In genomic region chr6:151763303-151763702, GRCh38 we compare ENCODE assay signal across 8 cellular contexts. TPM values are rescaled to one million over a fixed set of nuclear protein-coding genes. Genes with fewer than 3 reads are reported as not detected.
A peak's percentile ranks its signal among the peaks of the same experiment; 100 is the strongest.
DNase-seq lines count a peak whose midpoint lies in the region; ATAC-seq, FAIRE-seq and TF ChIP-seq lines count a peak whose summit lies in the region.

No MANE protein-coding gene starts in this region.

- no peak overlapping the region for H2AFZ ChIP-seq in HepG2 (ENCODE audit: low read length)

- DNase-seq in HepG2 (ENCODE audit: low spot score): peak; percentile 15
- DNase-seq in right lobe of liver: no peak
- DNase-seq in choroid plexus epithelial cell (ENCODE audit: low read depth): peak; percentile 70
- no peak for DNase-seq in lower lobe of right lung
- DNase-seq in uterus: peak; percentile 33 to 56
- DNase-seq in effector CD4-positive, alpha-beta T cell: no peak
- DNase-seq in NCI-H524 (lab: John Stamatoyannopoulos, UW): no peak

- no peak overlapping the region for H3K27ac ChIP-seq in HepG2 (ENCODE audit: extremely low read length, insufficient read depth, low read length)
- peak overlapping the region in 1 of 3 donors; percentile 19 for H3K27ac ChIP-seq in right lobe of liver
- H3K27ac ChIP-seq in lower lobe of right lung: peak overlapping the region; percentile 42
- peak overlapping the region; percentile 79 to 84 for H3K27ac ChIP-seq in uterus

- H3K9ac ChIP-seq in HepG2 (ENCODE audit: insufficient read depth, low read depth, low read length): no peak overlapping the region

- H3K4me1 ChIP-seq in HepG2 (ENCODE audit: insufficient read depth, low read length) (peaks cover 1% of the 10 kb centered on the region), right lobe of liver (peaks cover 0 to 5% (median 0%) of the 10 kb centered on the region in 4 donors), lower lobe of right lung (peaks cover 8% of the 10 kb centered on the region), uterus (peaks cover 0 to 9% of the 10 kb centered on the region in 2 donors)

- TF ChIP-seq CTCF in HepG2 (CRISPR knock-in tag; IDR thresholded peaks at IDR 0.05) (no peak), right lobe of liver (IDR thresholded peaks at IDR 0.05) (peak in 1 of 4 donors; percentile 8), choroid plexus epithelial cell (conservative IDR thresholded peaks at IDR 0.05; ENCODE audit: low read depth, low read length) (peak; percentile 58), lower lobe of right lung (IDR thresholded peaks at IDR 0.05) (peak; percentile 26), uterus (IDR thresholded peaks at IDR 0.05) (peak in 3 of 4 experiments; percentile 31 to 60 (median 54))

- no peaks in the 10 kb centered on the region for H3K79me2 ChIP-seq in HepG2 (ENCODE audit: insufficient read depth, low read length)

- TF ChIP-seq POLR2A in HepG2 (IDR thresholded peaks at IDR 0.05; ENCODE audit: insufficient read depth in 1 of 2, low read depth in 2 of 2, low read length in 2 of 2) (no peak), right lobe of liver (IDR thresholded peaks at IDR 0.05) (no peak), uterus (IDR thresholded peaks at IDR 0.05) (no peak)

- H3K27me3 ChIP-seq in HepG2 (ENCODE audit: control insufficient read depth in 1 of 2, insufficient read depth in 2 of 2, low read length in 2 of 2) (no peaks in the 10 kb centered on the region), right lobe of liver (no peaks in the 10 kb centered on the region), lower lobe of right lung (ENCODE audit: low read depth) (no peaks in the 10 kb centered on the region), uterus (no peaks in the 10 kb centered on the region)

- ATAC-seq in HepG2: peak; percentile 88
- ATAC-seq in right lobe of liver: no peak
- ATAC-seq in lower lobe of right lung: peak; percentile 59 to 60
- ATAC-seq in GM18858 (IDR thresholded peaks at IDR 0.05; ENCODE audit: unreplicated experiment): no peak

- 50% methylated on average over 9 of the region's 9 CpGs for WGBS in HepG2 (ENCODE audit: low lambda C conversion rate)
- 82% methylated on average over 9 of the region's 9 CpGs for WGBS in right lobe of liver (ENCODE audit: insufficient coverage, low coverage, low lambda C conversion rate, missing lambda C conversion rate)

- no peak for TF ChIP-seq RAD21 in HepG2 (CRISPR knock-in tag; IDR thresholded peaks at IDR 0.05)

- H3K9me3 ChIP-seq in HepG2 (ENCODE audit: low read length) (no peaks in the 10 kb centered on the region), right lobe of liver (no peaks in the 10 kb centered on the region), lower lobe of right lung (no peaks in the 10 kb centered on the region), uterus (no peaks in the 10 kb centered on the region)

- POLR2A ChIA-PET in HepG2 (lab: Yijun Ruan, JAX): no interaction called here

- H4K20me1 ChIP-seq in HepG2 (ENCODE audit: insufficient read depth, low read length): no peaks in the 10 kb centered on the region

- CTCF ChIA-PET in HepG2 (lab: Yijun Ruan, JAX; ENCODE audit: low intra/inter-chr PET ratio, low total read pairs): interaction anchor here (3.1 kb wide), 1 partner anchor 362 kb away, joined by 15 read pairs; no protein-coding TSS in a partner anchor

- FAIRE-seq in HepG2 (lab: Jason Lieb, UNC): peak; percentile 28

- BruUV-seq in HepG2 (replicated peaks; lab: Mats Ljungman, UMichigan): no TSS peak

- H3K4me2 ChIP-seq in HepG2 (ENCODE audit: low read depth, low read length): no peak overlapping the region

- H3K36me3 ChIP-seq in HepG2 (replicated peaks in 1 of 2; ENCODE audit: control insufficient read depth in 1 of 2, insufficient read depth in 2 of 2, low read length in 2 of 2): no peaks in the 10 kb centered on the region
- H3K36me3 ChIP-seq in right lobe of liver: no peaks in the 10 kb centered on the region
- H3K36me3 ChIP-seq in lower lobe of right lung: no peaks in the 10 kb centered on the region
- H3K36me3 ChIP-seq in uterus: no peaks in the 10 kb centered on the region

- intact Hi-C loops in HepG2 (cut with micrococcal nuclease; ENCODE audit: unreplicated experiment): loop anchor here (10.0 kb wide), 1 partner anchor 321 kb away; no protein-coding TSS in a partner anchor
- intact Hi-C loops in right lobe of liver (cut with DNase I): no loop called here
- intact Hi-C loops in lower lobe of right lung (cut with DNase I): no loop called here
- intact Hi-C loops in uterus (cut with DNase I; ENCODE audit: low total_unique reads): loop anchor here (10.0 kb wide), 1 partner anchor 371 kb away; no protein-coding TSS in a partner anchor

- in situ Hi-C loops in HepG2 (cut with HindIII; ENCODE audit: extremely low pct_ligation_motif_present, low pct_unique_long_range_greater_than_20kb): loop anchor here (5.0 kb wide), 1 partner anchor 359 kb away; no protein-coding TSS in a partner anchor

- no peak for TF ChIP-seq EP300 in HepG2 (IDR thresholded peaks at IDR 0.05; ENCODE audit: low read depth in 2 of 2, low read length in 2 of 2)
- TF ChIP-seq EP300 in HepG2 (CRISPR knock-in tag; IDR thresholded peaks at IDR 0.05; ENCODE audit: borderline replicate concordance): no peak

- H3K4me3 ChIP-seq in HepG2 (replicated peaks in 1 of 3; ENCODE audit: insufficient read depth in 1 of 3, low read depth in 2 of 3, low read length in 3 of 3) (no peak overlapping the region), right lobe of liver (peak overlapping the region in 1 of 3 donors; percentile 9), choroid plexus epithelial cell (ENCODE audit: low read depth, low read length) (peak overlapping the region; percentile 52), lower lobe of right lung (peak overlapping the region; percentile 43), uterus (peak overlapping the region in 1 of 2 donors; percentile 42)

TF ChIP-seq in HepG2, 621 proteins besides CTCF, POLR2A, EP300 and RAD21:
- TF ChIP-seq HMGXB4 (CRISPR knock-in tag; IDR thresholded peaks at IDR 0.05; ENCODE audit: borderline replicate concordance in 1 of 2, low read depth in 1 of 2) (0 out of 4 replicates have a peak, but pooled peaks of 1 of the 2 experiments have one; percentile 6), ZKSCAN5 (CRISPR knock-in tag; IDR thresholded peaks at IDR 0.05) (no peak), SMC3 (IDR thresholded peaks at IDR 0.05; ENCODE audit: low read length) (peak; percentile 12; the same call in 1 of the 2 replicates)

RNA-seq across cellular contexts. Expression of gene ESR1, which starts 44.2 kb away (rescaled TPM):
- total RNA-seq in HepG2 (2016; rRNA removed; fragmentation: Illumina TruSeq; extraction: Trizol): not detected in 2 replicates
- not detected in 2 replicates for total RNA-seq in HepG2 (2016; cell fraction: cytosol; rRNA removed; fragmentation: Illumina TruSeq; extraction: Trizol; ENCODE audit: low read depth)
- not detected in 2 replicates for total RNA-seq in HepG2 (2016; cell fraction: insoluble cytoplasmic fraction; rRNA removed; fragmentation: Illumina TruSeq; extraction: Trizol)
- not detected in 2 replicates for total RNA-seq in HepG2 (2016; cell fraction: membrane; rRNA removed; fragmentation: Illumina TruSeq; extraction: Trizol)
- total RNA-seq in HepG2 (2016; cell fraction: nucleus; rRNA removed; fragmentation: Illumina TruSeq; extraction: Trizol): not detected in 2 replicates
- not detected in 2 replicates for polyA plus RNA-seq in HepG2 (2011; rRNA removed)
- not detected in 2 replicates for polyA plus RNA-seq in HepG2 (2011; cell fraction: cytosol; rRNA removed)
- polyA plus RNA-seq in HepG2 (2011; cell fraction: nucleus; rRNA removed): 0.07 TPM in 1 of 2 replicates, not detected in the other
- 0.04 and 0.07 TPM in 2 replicates for polyA plus RNA-seq in HepG2 (2012)
- polyA plus RNA-seq in HepG2 (2016; cell fraction: cytosol; fragmentation: Illumina TruSeq; extraction: Trizol; ENCODE audit: low read depth): not detected in 2 replicates
- not detected in 2 replicates for polyA plus RNA-seq in HepG2 (2016; cell fraction: insoluble cytoplasmic fraction; fragmentation: Illumina TruSeq; extraction: Trizol; ENCODE audit: low read depth)
- not detected in 2 replicates for polyA plus RNA-seq in HepG2 (2016; cell fraction: membrane; fragmentation: Illumina TruSeq; extraction: Trizol; ENCODE audit: low read depth)
- not detected in 2 replicates for polyA plus RNA-seq in HepG2 (2016; cell fraction: nucleus; fragmentation: Illumina TruSeq; extraction: Trizol; ENCODE audit: insufficient read depth, low read depth)
- 0.56 TPM in 1 of 2 replicates, not detected in the other for polyA minus RNA-seq in HepG2 (2011; rRNA and poly(A)+ RNA removed; ENCODE audit: low replicate concordance)
- polyA minus RNA-seq in HepG2 (2011; cell fraction: cytosol; rRNA and poly(A)+ RNA removed): not detected in 2 replicates
- not detected in 2 replicates for polyA minus RNA-seq in HepG2 (2011; cell fraction: nucleus; rRNA and poly(A)+ RNA removed)
- total RNA-seq in right lobe of liver: 10 to 100 TPM in 4 of 6 experiments, 1 to 10 TPM in 2; 1.6 to 59.9 (median 18.6) TPM
- 3.7 TPM for total RNA-seq in lower lobe of right lung
- total RNA-seq in uterus: 100 to 1,000 TPM in 3 of 4 donors, 10 to 100 TPM in 1; 29.1 to 225 (median 141) TPM

Comparison
In these comparisons a context has a peak if more than half of its experiments do, and no peak if none do; other contexts are left out.
1. ATAC-seq: peak in HepG2 (single experiment) and lower lobe of right lung (2 of 2); none in right lobe of liver (0 of 4) and GM18858 (single experiment).
2. DNase-seq: peak in HepG2 (single experiment), choroid plexus epithelial cell (single experiment) and uterus (2 of 2); none in right lobe of liver (0 of 3), lower lobe of right lung (single experiment), effector CD4-positive, alpha-beta T cell (single experiment) and NCI-H524 (0 of 2).
3. intact Hi-C loops: an anchor here in HepG2 (10.0 kb wide) and uterus (10.0 kb wide); none called in right lobe of liver and lower lobe of right lung.
4. H3K4me3 ChIP-seq: peak in choroid plexus epithelial cell (single experiment) and lower lobe of right lung (single experiment); none in HepG2 (0 of 3).